In the genomic region with DNA sequence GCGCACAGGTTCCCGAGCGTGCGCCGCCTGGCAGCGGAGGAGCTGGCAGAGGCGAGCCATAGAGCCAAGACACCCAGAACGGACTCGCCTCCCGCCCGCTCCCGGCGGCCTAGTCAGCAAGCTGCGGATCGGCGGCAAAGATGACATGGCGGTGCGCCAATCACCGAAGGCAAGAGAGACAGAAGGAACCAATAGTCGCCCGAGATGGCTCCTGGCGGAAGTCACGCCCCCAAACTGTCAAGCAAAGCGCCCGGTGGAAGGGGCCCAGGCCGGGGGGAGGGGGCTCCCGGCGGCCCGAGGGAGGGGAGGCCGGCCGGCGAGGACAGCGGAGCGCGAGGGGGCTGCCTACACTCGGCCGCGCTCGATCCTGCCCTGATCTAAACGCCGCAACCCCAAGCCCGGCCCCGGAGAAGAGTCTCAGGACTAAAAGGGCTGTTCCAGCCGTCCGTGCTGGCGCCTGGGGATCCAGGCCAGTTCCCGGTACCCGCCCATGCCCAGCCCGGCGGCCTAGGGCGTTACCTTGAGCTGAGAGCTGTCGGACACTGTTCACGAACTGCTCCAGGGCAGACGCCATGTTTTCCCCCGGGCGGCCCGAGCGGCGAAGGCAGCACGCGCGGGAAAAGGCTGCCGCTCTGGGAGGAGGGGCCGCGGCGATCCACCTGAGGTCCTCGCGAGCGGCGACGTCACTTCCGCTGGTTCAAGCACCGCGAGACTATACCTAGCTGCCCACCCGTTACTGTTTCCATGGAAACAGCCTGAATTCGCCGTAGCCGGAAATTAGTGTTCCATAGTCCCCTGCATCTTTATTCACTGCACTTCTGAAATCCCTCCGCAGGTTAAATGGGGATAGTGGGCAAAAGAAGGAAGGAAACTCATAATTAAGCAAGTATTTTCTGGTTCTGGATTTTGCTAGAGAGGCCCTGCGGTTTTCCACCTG, we compare ENCODE assay signal across 1 cellular context.
A peak's percentile ranks its signal among the peaks of the same experiment; 100 is the strongest.
TF ChIP-seq lines count a peak whose summit lies in the region.

A gene (minus strand): TSS at position 634 of the 937 bp plus-strand sequence. CDS start 60 bp downstream, at position 574.

TF ChIP-seq in HEK293, 187 proteins besides CTCF, POLR2A, EP300 and RAD21 (continued from another document and continues in another):
- TF ChIP-seq, protein P1, sequence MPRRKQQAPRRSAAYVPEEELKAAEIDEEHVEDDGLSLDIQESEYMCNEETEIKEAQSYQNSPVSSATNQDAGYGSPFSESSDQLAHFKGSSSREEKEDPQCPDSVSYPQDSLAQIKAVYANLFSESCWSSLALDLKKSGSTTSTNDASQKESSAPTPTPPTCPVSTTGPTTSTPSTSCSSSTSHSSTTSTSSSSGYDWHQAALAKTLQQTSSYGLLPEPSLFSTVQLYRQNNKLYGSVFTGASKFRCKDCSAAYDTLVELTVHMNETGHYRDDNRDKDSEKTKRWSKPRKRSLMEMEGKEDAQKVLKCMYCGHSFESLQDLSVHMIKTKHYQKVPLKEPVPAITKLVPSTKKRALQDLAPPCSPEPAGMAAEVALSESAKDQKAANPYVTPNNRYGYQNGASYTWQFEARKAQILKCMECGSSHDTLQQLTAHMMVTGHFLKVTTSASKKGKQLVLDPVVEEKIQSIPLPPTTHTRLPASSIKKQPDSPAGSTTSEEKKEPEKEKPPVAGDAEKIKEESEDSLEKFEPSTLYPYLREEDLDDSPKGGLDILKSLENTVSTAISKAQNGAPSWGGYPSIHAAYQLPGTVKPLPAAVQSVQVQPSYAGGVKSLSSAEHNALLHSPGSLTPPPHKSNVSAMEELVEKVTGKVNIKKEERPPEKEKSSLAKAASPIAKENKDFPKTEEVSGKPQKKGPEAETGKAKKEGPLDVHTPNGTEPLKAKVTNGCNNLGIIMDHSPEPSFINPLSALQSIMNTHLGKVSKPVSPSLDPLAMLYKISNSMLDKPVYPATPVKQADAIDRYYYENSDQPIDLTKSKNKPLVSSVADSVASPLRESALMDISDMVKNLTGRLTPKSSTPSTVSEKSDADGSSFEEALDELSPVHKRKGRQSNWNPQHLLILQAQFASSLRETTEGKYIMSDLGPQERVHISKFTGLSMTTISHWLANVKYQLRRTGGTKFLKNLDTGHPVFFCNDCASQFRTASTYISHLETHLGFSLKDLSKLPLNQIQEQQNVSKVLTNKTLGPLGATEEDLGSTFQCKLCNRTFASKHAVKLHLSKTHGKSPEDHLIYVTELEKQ (tag by site-specific recombination; IDR thresholded peaks at IDR 0.05; ENCODE audit: borderline replicate concordance) = peak; percentile 55; the same call in 1 of the 2 replicates
- TF ChIP-seq ZNF138 (tag by site-specific recombination; IDR thresholded peaks at IDR 0.05; ENCODE audit: borderline replicate concordance) (no peak), KLF1 (tag by site-specific recombination; IDR thresholded peaks at IDR 0.05) (peak; percentile 48; the same call in 1 of the 2 replicates), ZNF600 (tag by site-specific recombination; IDR thresholded peaks at IDR 0.05) (peak; percentile 0; the same call in 1 of the 2 replicates), TCF7L2 (IDR thresholded peaks at IDR 0.05; ENCODE audit: borderline replicate concordance, low read depth, low read length) (no peak), HOXC10 (CRISPR knock-in tag; IDR thresholded peaks at IDR 0.05) (no peak), SP7 (tag by site-specific recombination; IDR thresholded peaks at IDR 0.05) (peak; percentile 83), ZNF202 (tag by site-specific recombination; IDR thresholded peaks at IDR 0.05; ENCODE audit: borderline replicate concordance) (no peak), ZNF670 (tag by site-specific recombination; IDR thresholded peaks at IDR 0.05; ENCODE audit: low read depth) (no peak), ZNF302 (tag by site-specific recombination; IDR thresholded peaks at IDR 0.05; ENCODE audit: low read depth) (no peak), ZNF544 (tag by site-specific recombination; IDR thresholded peaks at IDR 0.05) (no peak), ZNF621 (tag by site-specific recombination; IDR thresholded peaks at IDR 0.05) (no peak), ZNF548 (tag by site-specific recombination; IDR thresholded peaks at IDR 0.05) (no peak), ZNF426 (tag by site-specific recombination; IDR thresholded peaks at IDR 0.05) (no peak), ZNF184 (tag by site-specific recombination; IDR thresholded peaks at IDR 0.05) (no peak), ZNF391 (tag by site-specific recombination; IDR thresholded peaks at IDR 0.05; ENCODE audit: borderline replicate concordance, low read depth) (peak; percentile 70), OVOL3 (tag by site-specific recombination; IDR thresholded peaks at IDR 0.05) (peak; percentile 73), MZF1 (tag by site-specific recombination; IDR thresholded peaks at IDR 0.05; ENCODE audit: borderline replicate concordance) (peak; percentile 84; the same call in 1 of the 2 replicates), KLF7 (tag by site-specific recombination; IDR thresholded peaks at IDR 0.05; ENCODE audit: borderline replicate concordance) (peak; percentile 65; the same call in 1 of the 2 replicates), ZBTB48 (tag by site-specific recombination; IDR thresholded peaks at IDR 0.05) (no peak; the same call in 1 of the 2 replicates), ZNF560 (tag by site-specific recombination; IDR thresholded peaks at IDR 0.05; ENCODE audit: borderline replicate concordance) (no peak), ZNF843 (tag by site-specific recombination; IDR thresholded peaks at IDR 0.05) (peak; percentile 62; the same call in 1 of the 2 replicates), GLIS1 (tag by site-specific recombination; IDR thresholded peaks at IDR 0.05) (peak; percentile 71), GFI1B (tag by site-specific recombination; IDR thresholded peaks at IDR 0.05) (no peak), SCRT2 (tag by site-specific recombination; IDR thresholded peaks at IDR 0.05) (peak; percentile 36; the same call in 1 of the 2 replicates), ZFHX2 (tag by site-specific recombination; conservative IDR thresholded peaks at IDR 0.05) (peak; percentile 15; the same call in 1 of the 2 replicates), TRIM28 (IDR thresholded peaks at IDR 0.05; ENCODE audit: borderline replicate concordance, low read length) (0 out of 2 replicates have a peak, but pooled peaks have one; percentile 14), ZNF423 (tag by site-specific recombination; IDR thresholded peaks at IDR 0.05) (no peak), ZNF354C (tag by site-specific recombination; IDR thresholded peaks at IDR 0.05; ENCODE audit: borderline replicate concordance, low read depth) (no peak), ZBTB17 (tag by site-specific recombination; IDR thresholded peaks at IDR 0.05) (peak; percentile 94), RBAK (tag by site-specific recombination; IDR thresholded peaks at IDR 0.05) (no peak), KLF8 (tag by site-specific recombination; IDR thresholded peaks at IDR 0.05) (peak; percentile 83; the same call in 1 of the 2 replicates), ZNF416 (tag by site-specific recombination; IDR thresholded peaks at IDR 0.05) (no peak), MEIS1 (CRISPR knock-in tag; IDR thresholded peaks at IDR 0.05; ENCODE audit: borderline replicate concordance) (no peak), ZNF311 (tag by site-specific recombination; IDR thresholded peaks at IDR 0.05; ENCODE audit: borderline replicate concordance) (no peak), ZBTB1 (tag by site-specific recombination; IDR thresholded peaks at IDR 0.05) (no peak), PRDM1 (tag by site-specific recombination; IDR thresholded peaks at IDR 0.05) (no peak), ZNF768 (tag by site-specific recombination; IDR thresholded peaks at IDR 0.05) (no peak), ZNF214 (tag by site-specific recombination; IDR thresholded peaks at IDR 0.05; ENCODE audit: borderline replicate concordance) (no peak), ZNF341 (tag by site-specific recombination; IDR thresholded peaks at IDR 0.05; ENCODE audit: low read depth) (peak; percentile 99), ZNF140 (tag by site-specific recombination; IDR thresholded peaks at IDR 0.05) (no peak), ZNF350 (tag by site-specific recombination; IDR thresholded peaks at IDR 0.05) (no peak; the same call in 1 of the 2 replicates), ZNF121 (tag by site-specific recombination; IDR thresholded peaks at IDR 0.05) (0 out of 2 replicates have a peak, but pooled peaks have one; percentile 8), HOXD13 (CRISPR knock-in tag; IDR thresholded peaks at IDR 0.05; ENCODE audit: borderline replicate concordance) (no peak), YY1 (tag by site-specific recombination; IDR thresholded peaks at IDR 0.05) (peak; percentile 94), ZNF433 (tag by site-specific recombination; IDR thresholded peaks at IDR 0.05; ENCODE audit: low read depth) (no peak), ZNF791 (tag by site-specific recombination; IDR thresholded peaks at IDR 0.05) (no peak), ZNF664 (tag by site-specific recombination; IDR thresholded peaks at IDR 0.05) (no peak), ZFP37 (tag by site-specific recombination; IDR thresholded peaks at IDR 0.05) (0 out of 2 replicates have a peak, but pooled peaks have one; percentile 56)
- TF ChIP-seq, protein P2, sequence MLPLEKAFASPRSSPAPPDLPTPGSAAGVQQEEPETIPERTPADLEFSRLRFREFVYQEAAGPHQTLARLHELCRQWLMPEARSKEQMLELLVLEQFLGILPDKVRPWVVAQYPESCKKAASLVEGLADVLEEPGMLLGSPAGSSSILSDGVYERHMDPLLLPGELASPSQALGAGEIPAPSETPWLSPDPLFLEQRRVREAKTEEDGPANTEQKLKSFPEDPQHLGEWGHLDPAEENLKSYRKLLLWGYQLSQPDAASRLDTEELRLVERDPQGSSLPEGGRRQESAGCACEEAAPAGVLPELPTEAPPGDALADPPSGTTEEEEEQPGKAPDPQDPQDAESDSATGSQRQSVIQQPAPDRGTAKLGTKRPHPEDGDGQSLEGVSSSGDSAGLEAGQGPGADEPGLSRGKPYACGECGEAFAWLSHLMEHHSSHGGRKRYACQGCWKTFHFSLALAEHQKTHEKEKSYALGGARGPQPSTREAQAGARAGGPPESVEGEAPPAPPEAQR (tag by site-specific recombination; IDR thresholded peaks at IDR 0.05) = 0 out of 2 replicates have a peak, but pooled peaks have one; percentile 48
- TF ChIP-seq, protein P3, sequence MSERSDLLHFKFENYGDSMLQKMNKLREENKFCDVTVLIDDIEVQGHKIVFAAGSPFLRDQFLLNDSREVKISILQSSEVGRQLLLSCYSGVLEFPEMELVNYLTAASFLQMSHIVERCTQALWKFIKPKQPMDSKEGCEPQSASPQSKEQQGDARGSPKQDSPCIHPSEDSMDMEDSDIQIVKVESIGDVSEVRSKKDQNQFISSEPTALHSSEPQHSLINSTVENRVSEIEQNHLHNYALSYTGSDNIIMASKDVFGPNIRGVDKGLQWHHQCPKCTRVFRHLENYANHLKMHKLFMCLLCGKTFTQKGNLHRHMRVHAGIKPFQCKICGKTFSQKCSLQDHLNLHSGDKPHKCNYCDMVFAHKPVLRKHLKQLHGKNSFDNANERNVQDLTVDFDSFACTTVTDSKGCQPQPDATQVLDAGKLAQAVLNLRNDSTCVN (tag by site-specific recombination; optimal IDR thresholded peaks at IDR 0.05) = peak; percentile 86
- TF ChIP-seq, protein P4, sequence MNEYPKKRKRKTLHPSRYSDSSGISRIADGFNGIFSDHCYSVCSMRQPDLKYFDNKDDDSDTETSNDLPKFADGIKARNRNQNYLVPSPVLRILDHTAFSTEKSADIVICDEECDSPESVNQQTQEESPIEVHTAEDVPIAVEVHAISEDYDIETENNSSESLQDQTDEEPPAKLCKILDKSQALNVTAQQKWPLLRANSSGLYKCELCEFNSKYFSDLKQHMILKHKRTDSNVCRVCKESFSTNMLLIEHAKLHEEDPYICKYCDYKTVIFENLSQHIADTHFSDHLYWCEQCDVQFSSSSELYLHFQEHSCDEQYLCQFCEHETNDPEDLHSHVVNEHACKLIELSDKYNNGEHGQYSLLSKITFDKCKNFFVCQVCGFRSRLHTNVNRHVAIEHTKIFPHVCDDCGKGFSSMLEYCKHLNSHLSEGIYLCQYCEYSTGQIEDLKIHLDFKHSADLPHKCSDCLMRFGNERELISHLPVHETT (tag by site-specific recombination; IDR thresholded peaks at IDR 0.05) = peak; percentile 75
- TF ChIP-seq, protein P5, sequence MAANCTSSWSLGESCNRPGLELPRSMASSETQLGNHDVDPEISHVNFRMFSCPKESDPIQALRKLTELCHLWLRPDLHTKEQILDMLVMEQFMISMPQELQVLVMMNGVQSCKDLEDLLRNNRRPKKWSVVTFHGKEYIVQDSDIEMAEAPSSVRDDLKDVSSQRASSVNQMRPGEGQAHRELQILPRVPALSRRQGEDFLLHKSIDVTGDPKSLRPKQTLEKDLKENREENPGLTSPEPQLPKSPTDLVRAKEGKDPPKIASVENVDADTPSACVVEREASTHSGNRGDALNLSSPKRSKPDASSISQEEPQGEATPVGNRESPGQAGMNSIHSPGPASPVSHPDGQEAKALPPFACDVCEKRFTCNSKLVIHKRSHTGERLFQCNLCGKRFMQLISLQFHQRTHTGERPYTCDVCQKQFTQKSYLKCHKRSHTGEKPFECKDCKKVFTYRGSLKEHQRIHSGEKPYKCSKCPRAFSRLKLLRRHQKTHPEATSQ (tag by site-specific recombination; IDR thresholded peaks at IDR 0.05) = peak; percentile 74; the same call in 1 of the 2 replicates
- TF ChIP-seq, protein P6, sequence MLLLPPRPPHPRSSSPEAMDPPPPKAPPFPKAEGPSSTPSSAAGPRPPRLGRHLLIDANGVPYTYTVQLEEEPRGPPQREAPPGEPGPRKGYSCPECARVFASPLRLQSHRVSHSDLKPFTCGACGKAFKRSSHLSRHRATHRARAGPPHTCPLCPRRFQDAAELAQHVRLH (tag by site-specific recombination; IDR thresholded peaks at IDR 0.05) = no peak
- TF ChIP-seq, protein P7, sequence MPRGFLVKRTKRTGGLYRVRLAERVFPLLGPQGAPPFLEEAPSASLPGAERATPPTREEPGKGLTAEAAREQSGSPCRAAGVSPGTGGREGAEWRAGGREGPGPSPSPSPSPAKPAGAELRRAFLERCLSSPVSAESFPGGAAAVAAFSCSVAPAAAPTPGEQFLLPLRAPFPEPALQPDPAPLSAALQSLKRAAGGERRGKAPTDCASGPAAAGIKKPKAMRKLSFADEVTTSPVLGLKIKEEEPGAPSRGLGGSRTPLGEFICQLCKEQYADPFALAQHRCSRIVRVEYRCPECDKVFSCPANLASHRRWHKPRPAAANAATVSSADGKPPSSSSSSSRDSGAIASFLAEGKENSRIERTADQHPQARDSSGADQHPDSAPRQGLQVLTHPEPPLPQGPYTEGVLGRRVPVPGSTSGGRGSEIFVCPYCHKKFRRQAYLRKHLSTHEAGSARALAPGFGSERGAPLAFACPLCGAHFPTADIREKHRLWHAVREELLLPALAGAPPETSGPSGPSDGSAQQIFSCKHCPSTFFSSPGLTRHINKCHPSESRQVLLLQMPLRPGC (tag by site-specific recombination; IDR thresholded peaks at IDR 0.05) = peak; percentile 75
- TF ChIP-seq, protein P8, sequence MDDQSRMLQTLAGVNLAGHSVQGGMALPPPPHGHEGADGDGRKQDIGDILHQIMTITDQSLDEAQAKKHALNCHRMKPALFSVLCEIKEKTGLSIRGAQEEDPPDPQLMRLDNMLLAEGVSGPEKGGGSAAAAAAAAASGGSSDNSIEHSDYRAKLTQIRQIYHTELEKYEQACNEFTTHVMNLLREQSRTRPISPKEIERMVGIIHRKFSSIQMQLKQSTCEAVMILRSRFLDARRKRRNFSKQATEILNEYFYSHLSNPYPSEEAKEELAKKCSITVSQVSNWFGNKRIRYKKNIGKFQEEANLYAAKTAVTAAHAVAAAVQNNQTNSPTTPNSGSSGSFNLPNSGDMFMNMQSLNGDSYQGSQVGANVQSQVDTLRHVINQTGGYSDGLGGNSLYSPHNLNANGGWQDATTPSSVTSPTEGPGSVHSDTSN (CRISPR knock-in tag; IDR thresholded peaks at IDR 0.05) = peak; percentile 80
